ENCODE assay signal across 1 cellular context in genomic region chr5:96439477-96440184, GRCh38.
TF ChIP-seq lines count a peak whose summit lies in the region.

No MANE protein-coding gene starts in this region.

TF ChIP-seq in HepG2, 621 proteins besides CTCF, POLR2A, EP300 and RAD21 (continued from another document):
- TF ChIP-seq ZNF775 (CRISPR knock-in tag; IDR thresholded peaks at IDR 0.05; ENCODE audit: borderline replicate concordance) (no peak), SNAPC2 (CRISPR knock-in tag; IDR thresholded peaks at IDR 0.05) (no peak), CBX1 (IDR thresholded peaks at IDR 0.05; ENCODE audit: low read depth) (no peak)
